Comparison of ENCODE assay signal across 1 cellular context in genomic region chr19:40251244-40251643, GRCh38.
TF ChIP-seq lines count a peak whose summit lies in the region.

No MANE protein-coding gene starts in this region.

TF ChIP-seq in HepG2, 621 proteins besides CTCF, POLR2A, EP300 and RAD21:
- TF ChIP-seq ISX (CRISPR knock-in tag; conservative IDR thresholded peaks at IDR 0.05) (no peak), ZBTB40 (IDR thresholded peaks at IDR 0.05) (peak; percentile 67), ZBTB40 (CRISPR knock-in tag; IDR thresholded peaks at IDR 0.05) (peak; percentile 91; the same call in 1 of the 2 replicates), SNAI1 (CRISPR knock-in tag; IDR thresholded peaks at IDR 0.05; ENCODE audit: borderline replicate concordance) (no peak), ZNF18 (CRISPR knock-in tag; IDR thresholded peaks at IDR 0.05; ENCODE audit: insufficient replicate concordance) (no peak), TCF7L2 (IDR thresholded peaks at IDR 0.05; ENCODE audit: low read depth, low read length) (no peak)
